In genomic region chr3:50124363-50125226, GRCh38 we compare ENCODE assay signal across 11 cellular contexts. TPM values are rescaled to one million over a fixed set of nuclear protein-coding genes. Genes with fewer than 3 reads are reported as not detected.
DNase-seq lines count a peak whose midpoint lies in the region; ATAC-seq, FAIRE-seq and TF ChIP-seq lines count a peak whose summit lies in the region.
"Had no signal": no experiment of that assay in that cellular context is flagged by ENCODE, and none has a peak within 500 bp of the region (broad histone marks: within the 10 kb centered on the region; RNA-seq: fewer than 3 reads in every experiment).

No MANE protein-coding gene starts in this region.

- FAIRE-seq in HTR-8/SVneo (lab: Jason Lieb, UNC): peak; percentile 13

- H3K27me3 Mint-ChIP-seq in nephron progenitor cell (ENCODE audit: low read depth, poor library complexity): peaks cover 6% of the 10 kb centered on the region
- no peaks in the 10 kb centered on the region for H3K27me3 Mint-ChIP-seq in activated T-cell treated with anti-CD3 and anti-CD28 coated beads, Interleukin-2, amount 50 U/mL, for 24 hours
- H3K27me3 Mint-ChIP-seq: stimulated activated naive CD8-positive, alpha-beta T cell treated with anti-CD3 and anti-CD28 coated beads, Interleukin-15, Interleukin-2, amounts not matched to agents 100 ng/mL and 50 ng/mL, for 24 hours had no signal

- DNase-seq in EH (ENCODE audit: low read depth): peak; percentile 61
- DNase-seq in HTR-8/SVneo (ENCODE audit: insufficient read length, low spot score): no peak
- DNase-seq in dermis blood vessel endothelial cell: peak; percentile 31
- no peak for DNase-seq in nephron progenitor cell
- DNase-seq in sciatic nerve (ENCODE audit: low spot score): no peak
- DNase-seq in NCI-H345 (lab: John Stamatoyannopoulos, UW): no peak
- no peak for DNase-seq in activated T-cell treated with anti-CD3 and anti-CD28 coated beads, Interleukin-2, amount 50 U/mL, for 24 hours
- DNase-seq: activated T-cell treated with anti-CD3 and anti-CD28 coated beads, Interleukin-2, amount 50 U/mL, for 4 hours; T-helper 1 cell had no signal

- intact Hi-C loops in sciatic nerve (cut with DNase I): no loop called here

- peak overlapping the region; percentile 52 for H3K4me3 Mint-ChIP-seq in nephron progenitor cell
- H3K4me3 Mint-ChIP-seq in activated T-cell treated with anti-CD3 and anti-CD28 coated beads, Interleukin-2, amount 50 U/mL, for 24 hours: no peak overlapping the region
- H3K4me3 Mint-ChIP-seq: activated T-cell treated with anti-CD3 and anti-CD28 coated beads, Interleukin-2, amount 50 U/mL, for 4 hours; stimulated activated naive CD8-positive, alpha-beta T cell treated with anti-CD3 and anti-CD28 coated beads, Interleukin-15, Interleukin-2, amounts not matched to agents 100 ng/mL and 50 ng/mL, for 24 hours had no signal

- peaks cover 4% of the 10 kb centered on the region for H3K36me3 Mint-ChIP-seq in nephron progenitor cell (ENCODE audit: low read depth)
- H3K36me3 Mint-ChIP-seq in activated T-cell treated with anti-CD3 and anti-CD28 coated beads, Interleukin-2, amount 50 U/mL, for 24 hours (ENCODE audit: low read depth): peaks cover 31% of the 10 kb centered on the region

- H3K4me1 Mint-ChIP-seq in nephron progenitor cell: peaks cover 64% of the 10 kb centered on the region
- H3K4me1 Mint-ChIP-seq in activated T-cell treated with anti-CD3 and anti-CD28 coated beads, Interleukin-2, amount 50 U/mL, for 24 hours (ENCODE audit: low read depth): no peaks in the 10 kb centered on the region

- no peak for TF ChIP-seq CTCF in nephron progenitor cell (IDR thresholded peaks at IDR 0.05)

- no peak overlapping the region for H3K27ac Mint-ChIP-seq in nephron progenitor cell
- no peak overlapping the region for H3K27ac Mint-ChIP-seq in activated T-cell treated with anti-CD3 and anti-CD28 coated beads, Interleukin-2, amount 50 U/mL, for 24 hours
- H3K27ac Mint-ChIP-seq: stimulated activated naive CD8-positive, alpha-beta T cell treated with anti-CD3 and anti-CD28 coated beads, Interleukin-15, Interleukin-2, amounts not matched to agents 100 ng/mL and 50 ng/mL, for 24 hours had no signal

- H3K9me3 Mint-ChIP-seq in nephron progenitor cell: no peaks in the 10 kb centered on the region
- no peaks in the 10 kb centered on the region for H3K9me3 Mint-ChIP-seq in activated T-cell treated with anti-CD3 and anti-CD28 coated beads, Interleukin-2, amount 50 U/mL, for 24 hours
- H3K9me3 Mint-ChIP-seq: activated T-cell treated with anti-CD3 and anti-CD28 coated beads, Interleukin-2, amount 50 U/mL, for 4 hours; stimulated activated naive CD8-positive, alpha-beta T cell treated with anti-CD3 and anti-CD28 coated beads, Interleukin-15, Interleukin-2, amounts not matched to agents 100 ng/mL and 50 ng/mL, for 24 hours had no signal

- no peak for ATAC-seq in sciatic nerve
- no peak for ATAC-seq in HG03457 (IDR thresholded peaks at IDR 0.05; ENCODE audit: unreplicated experiment)
- ATAC-seq: activated T-cell treated with anti-CD3 and anti-CD28 coated beads, Interleukin-2, amount 50 U/mL, for 4 hours had no signal

RNA-seq across cellular contexts. Expression of gene SEMA3F, which starts 30.5 kb away (rescaled TPM):
- 44.6 and 79.4 TPM in 2 replicates for total RNA-seq in dermis blood vessel endothelial cell
- 29.3 TPM for total RNA-seq in sciatic nerve

RNA-seq across cellular contexts. Expression of gene RBM5, which starts 35.9 kb away (rescaled TPM):
- total RNA-seq in dermis blood vessel endothelial cell (201 and 249 TPM in 2 replicates), sciatic nerve (231 TPM)

Comparison
In these comparisons a context has a peak if more than half of its experiments do, and no peak if none do; other contexts are left out.
1. DNase-seq: peak in EH (single experiment) and dermis blood vessel endothelial cell (single experiment); none in HTR-8/SVneo (single experiment), nephron progenitor cell (single experiment), sciatic nerve (single experiment), NCI-H345 (single experiment) and activated T-cell treated with anti-CD3 and anti-CD28 coated beads, Interleukin-2, amount 50 U/mL, for 24 hours (single experiment).